ENCODE assay signal across 31 cellular contexts in genomic region chr7:22202141-22202540, GRCh38.
DNase-seq lines count a peak whose midpoint lies in the region; ATAC-seq and TF ChIP-seq lines count a peak whose summit lies in the region.
"Had no signal": no experiment of that assay in that cellular context is flagged by ENCODE, and none has a peak within 500 bp of the region (broad histone marks: within the 10 kb centered on the region; RNA-seq: fewer than 3 reads in every experiment).

No MANE protein-coding gene starts in this region.

- intact Hi-C loops in left colon (cut with DNase I, micrococcal nuclease) (no loop called here), spleen (cut with DNase I; ENCODE audit: low total_unique reads) (no loop called here), psoas muscle (cut with DNase I) (no loop called here)

- H3K9me3 ChIP-seq in spleen (no peaks in the 10 kb centered on the region), psoas muscle (no peaks in the 10 kb centered on the region)
- H3K9me3 ChIP-seq: Caco-2, esophagus squamous epithelium had no signal

- H3K36me3 ChIP-seq in spleen, result peaks cover 0 to 39% (median 3%) of the 10 kb centered on the region in 6 donors
- peaks cover 0 to 4% of the 10 kb centered on the region in 2 donors for H3K36me3 ChIP-seq in psoas muscle (ENCODE audit: insufficient read depth in 1 of 2, low read depth in 1 of 2)

- ATAC-seq in SK-N-SH treated with all-trans-retinoic acid at 6 μM for 48 hours (no peak), left colon (peak; percentile 75), HG03135 (IDR thresholded peaks at IDR 0.05; ENCODE audit: unreplicated experiment) (no peak), psoas muscle (no peak), GM19035 (IDR thresholded peaks at IDR 0.05; ENCODE audit: unreplicated experiment) (no peak)
- ATAC-seq: activated T-helper 17 cell treated with anti-CD3 and anti-CD28 coated beads, Interleukin-2, amount 50 U/mL, for 72 hours; HepG2; left ventricle myocardium superior; right cardiac atrium had no signal

- no peak for TF ChIP-seq CTCF in spleen (IDR thresholded peaks at IDR 0.05 in 8 of 11, conservative IDR thresholded peaks at IDR 0.05 in 3 of 11)
- no peak for TF ChIP-seq CTCF in psoas muscle (IDR thresholded peaks at IDR 0.05)

- H3K4me1 ChIP-seq in spleen, result peaks cover 14 to 87% (median 33%) of the 10 kb centered on the region in 6 donors
- no peaks in the 10 kb centered on the region for H3K4me1 ChIP-seq in psoas muscle
- H3K4me1 ChIP-seq: Caco-2 had no signal

- TF ChIP-seq EP300 in Ishikawa (IDR thresholded peaks at IDR 0.05; ENCODE audit: borderline replicate concordance), result no peak

- H3K27ac ChIP-seq in spleen (peak overlapping the region in 5 of 8 donors; percentile 6 to 53 (median 36)), psoas muscle (no peak overlapping the region)
- H3K27ac ChIP-seq: esophagus squamous epithelium, PC-9 had no signal

- DNase-seq in left colon, result peak in 1 of 2 donors; percentile 31
- no peak for DNase-seq in spleen
- DNase-seq in psoas muscle, result no peak
- DNase-seq: activated CD4-positive, alpha-beta memory T cell treated with anti-CD3 and anti-CD28 coated beads for 36 hours; activated CD4-positive, CD25-positive, alpha-beta regulatory T cell; activated CD8-positive, alpha-beta memory T cell treated with anti-CD3 and anti-CD28 coated beads, Interleukin-2, amount 50 U/mL, for 48 hours; activated naive CD4-positive, alpha-beta T cell treated with anti-CD3 and anti-CD28 coated beads, Interleukin-2, amount 50 U/mL, for 16 hours; C1 segment of cervical spinal cord; Caco-2; cortex of kidney; endodermal cell; esophagus squamous epithelium; HCEC 1CT; left ventricle myocardium superior; MV-4-11; NCI-H1436 treated with DMSO at 0.1 percent for 48 hours; NCI-H2107; NCI-H510A; nephron progenitor cell; PC-9; right cardiac atrium; SHP77; stimulated activated CD4-positive, alpha-beta T cell treated with anti-CD3 and anti-CD28 coated beads, Interleukin-12 subunit alpha, Interleukin-12 subunit beta, amount 100 ng/mL, for 4 hours; stimulated activated CD4-positive, alpha-beta T cell treated with anti-CD3 and anti-CD28 coated beads, Interleukin-4, amount 100 ng/mL, for 24 hours; stimulated activated naive CD4-positive, alpha-beta T cell had no signal

- H3K27me3 ChIP-seq in spleen (replicated peaks in 1 of 7) (no peaks in the 10 kb centered on the region), psoas muscle (ENCODE audit: insufficient read depth in 3 of 3, low read length in 2 of 3) (no peaks in the 10 kb centered on the region)
- H3K27me3 ChIP-seq: esophagus squamous epithelium had no signal

- H3K4me3 ChIP-seq in spleen (no peak overlapping the region), psoas muscle (no peak overlapping the region)
- H3K4me3 ChIP-seq: esophagus squamous epithelium, PC-9 had no signal

- 73 to 86% (median 79%) methylated on average over 1 of the region's 1 CpG for WGBS in spleen, 5 donors
- 88 to 94% (median 91%) methylated on average over 1 of the region's 1 CpG for WGBS in psoas muscle, 3 donors

- TF ChIP-seq RAD21 in Ishikawa (IDR thresholded peaks at IDR 0.05; ENCODE audit: low read depth), result no peak

- TF ChIP-seq POLR2A in spleen (IDR thresholded peaks at IDR 0.05), result no peak

TF ChIP-seq in Ishikawa, 13 proteins besides CTCF, POLR2A, EP300 and RAD21:
- TF ChIP-seq, protein P1, sequence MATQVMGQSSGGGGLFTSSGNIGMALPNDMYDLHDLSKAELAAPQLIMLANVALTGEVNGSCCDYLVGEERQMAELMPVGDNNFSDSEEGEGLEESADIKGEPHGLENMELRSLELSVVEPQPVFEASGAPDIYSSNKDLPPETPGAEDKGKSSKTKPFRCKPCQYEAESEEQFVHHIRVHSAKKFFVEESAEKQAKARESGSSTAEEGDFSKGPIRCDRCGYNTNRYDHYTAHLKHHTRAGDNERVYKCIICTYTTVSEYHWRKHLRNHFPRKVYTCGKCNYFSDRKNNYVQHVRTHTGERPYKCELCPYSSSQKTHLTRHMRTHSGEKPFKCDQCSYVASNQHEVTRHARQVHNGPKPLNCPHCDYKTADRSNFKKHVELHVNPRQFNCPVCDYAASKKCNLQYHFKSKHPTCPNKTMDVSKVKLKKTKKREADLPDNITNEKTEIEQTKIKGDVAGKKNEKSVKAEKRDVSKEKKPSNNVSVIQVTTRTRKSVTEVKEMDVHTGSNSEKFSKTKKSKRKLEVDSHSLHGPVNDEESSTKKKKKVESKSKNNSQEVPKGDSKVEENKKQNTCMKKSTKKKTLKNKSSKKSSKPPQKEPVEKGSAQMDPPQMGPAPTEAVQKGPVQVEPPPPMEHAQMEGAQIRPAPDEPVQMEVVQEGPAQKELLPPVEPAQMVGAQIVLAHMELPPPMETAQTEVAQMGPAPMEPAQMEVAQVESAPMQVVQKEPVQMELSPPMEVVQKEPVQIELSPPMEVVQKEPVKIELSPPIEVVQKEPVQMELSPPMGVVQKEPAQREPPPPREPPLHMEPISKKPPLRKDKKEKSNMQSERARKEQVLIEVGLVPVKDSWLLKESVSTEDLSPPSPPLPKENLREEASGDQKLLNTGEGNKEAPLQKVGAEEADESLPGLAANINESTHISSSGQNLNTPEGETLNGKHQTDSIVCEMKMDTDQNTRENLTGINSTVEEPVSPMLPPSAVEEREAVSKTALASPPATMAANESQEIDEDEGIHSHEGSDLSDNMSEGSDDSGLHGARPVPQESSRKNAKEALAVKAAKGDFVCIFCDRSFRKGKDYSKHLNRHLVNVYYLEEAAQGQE (IDR thresholded peaks at IDR 0.05; ENCODE audit: low read depth), result no peak
- TF ChIP-seq FOXM1 (IDR thresholded peaks at IDR 0.05; ENCODE audit: borderline replicate concordance, low read depth) (no peak), ZBTB7A (IDR thresholded peaks at IDR 0.05; ENCODE audit: low read depth) (no peak), NFIC (IDR thresholded peaks at IDR 0.05) (0 out of 2 replicates have a peak, but pooled peaks have one; percentile 13)

TF ChIP-seq in SK-N-SH treated with all-trans-retinoic acid at 6 μM for 48 hours, 23 proteins besides CTCF, POLR2A, EP300 and RAD21:
- no peak for TF ChIP-seq CSDC2 (CRISPR knock-in tag; IDR thresholded peaks at IDR 0.05)
- TF ChIP-seq ESRRG (CRISPR knock-in tag; IDR thresholded peaks at IDR 0.05), result no peak
- TF ChIP-seq ISL1 (CRISPR knock-in tag; IDR thresholded peaks at IDR 0.05), result 0 out of 2 replicates have a peak, but pooled peaks have one; percentile 21
